ENCODE assay signal across 20 cellular contexts in the genomic region with DNA sequence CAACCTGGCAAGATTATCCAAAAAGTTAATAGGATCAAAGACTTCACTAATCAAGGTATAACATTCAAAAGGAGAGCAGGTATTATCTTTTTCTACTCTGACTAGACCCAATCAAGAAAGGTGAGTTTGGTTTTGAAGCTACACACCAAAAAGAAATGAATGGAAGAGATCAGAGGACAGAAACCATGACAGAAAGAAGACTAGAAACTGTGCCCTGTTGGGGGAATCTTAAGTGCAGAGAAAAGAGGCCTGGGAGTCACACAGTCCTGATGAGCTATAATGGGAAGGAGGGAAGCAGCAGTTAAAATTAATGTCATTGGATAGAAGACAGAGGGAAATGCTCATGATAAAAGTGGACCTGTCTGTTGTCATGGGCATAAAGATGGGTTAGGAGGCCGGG. TPM values are rescaled to one million over a fixed set of nuclear protein-coding genes. Genes with fewer than 3 reads are reported as not detected.
DNase-seq lines count a peak whose midpoint lies in the region; ATAC-seq and TF ChIP-seq lines count a peak whose summit lies in the region.
"Had no signal": no experiment of that assay in that cellular context is flagged by ENCODE, and none has a peak within 500 bp of the region (broad histone marks: within the 10 kb centered on the region; RNA-seq: fewer than 3 reads in every experiment).

No MANE protein-coding gene starts in this region.

- peaks cover 25% of the 10 kb centered on the region for H4K20me1 ChIP-seq in osteoblast (ENCODE audit: insufficient read depth, low read length)

- WGBS in right lobe of liver (ENCODE audit: insufficient coverage, low coverage, low lambda C conversion rate, missing lambda C conversion rate), result 100% methylated on average over 1 of the region's 1 CpG

- TF ChIP-seq CTCF in right lobe of liver (IDR thresholded peaks at IDR 0.05) (no peak), breast epithelium (IDR thresholded peaks at IDR 0.05) (no peak), osteoblast (IDR thresholded peaks at IDR 0.05; ENCODE audit: extremely low read depth, low read depth, low read length) (no peak)

- DNase-seq in activated CD4-positive, alpha-beta T cell treated with anti-CD3 and anti-CD28 coated beads, Interleukin-2, amount 10 ng/mL, durations not matched to agents 24 days and 14 days, result no peak
- no peak for DNase-seq in activated CD4-positive, alpha-beta T cell treated with anti-CD3 and anti-CD28 coated beads, Interleukin-2, amount 50 U/mL, for 48 hours
- no peak for DNase-seq in CD8-positive, alpha-beta memory T cell
- DNase-seq in activated naive CD8-positive, alpha-beta T cell treated with anti-CD3 and anti-CD28 coated beads for 36 hours, result no peak
- DNase-seq in naive B cell, result no peak
- DNase-seq in right lobe of liver, result no peak
- DNase-seq in breast epithelium (ENCODE audit: low spot score in 2 of 2), result no peak
- no peak for DNase-seq in osteoblast (ENCODE audit: insufficient read length, low spot score, missing footprints)
- DNase-seq: activated CD4-positive, alpha-beta T cell treated with anti-CD3 and anti-CD28 coated beads, Interleukin-2, amount 50 U/mL, for 4 hours; brain microvascular endothelial cell; NCI-H2081; stimulated activated CD4-positive, alpha-beta T cell treated with anti-CD3 and anti-CD28 coated beads, Interleukin-15, amount 100 ng/mL, for 24 hours; substantia nigra; T-helper 2 cell; upper lobe of right lung had no signal

- peaks cover 41% of the 10 kb centered on the region for H3K36me3 Mint-ChIP-seq in activated CD4-positive, alpha-beta T cell treated with anti-CD3 and anti-CD28 coated beads, Interleukin-2, amount 10 ng/mL, durations not matched to agents 24 days and 14 days (ENCODE audit: low read depth)
- H3K36me3 Mint-ChIP-seq in CD8-positive, alpha-beta memory T cell, result peaks cover 0 to 69% (median 7%) of the 10 kb centered on the region in 3 donors
- H3K36me3 Mint-ChIP-seq in activated naive CD8-positive, alpha-beta T cell treated with anti-CD3 and anti-CD28 coated beads for 36 hours, result peaks cover 21% of the 10 kb centered on the region
- H3K36me3 Mint-ChIP-seq in naive B cell, result peaks cover 7 to 10% of the 10 kb centered on the region in 2 donors

- POLR2A ChIA-PET in CD8-positive, alpha-beta memory T cell (lab: Charles Lee), result no interaction called here

- no peaks in the 10 kb centered on the region for H3K27me3 ChIP-seq in CD8-positive, alpha-beta memory T cell (ENCODE audit: insufficient read depth, low read length, poor library complexity, severe bottlenecking)
- H3K27me3 ChIP-seq in right lobe of liver (no peaks in the 10 kb centered on the region), breast epithelium (no peaks in the 10 kb centered on the region), osteoblast (ENCODE audit: insufficient read depth, low read length) (no peaks in the 10 kb centered on the region)
- H3K27me3 ChIP-seq: brain microvascular endothelial cell, SJSA1, upper lobe of right lung had no signal

- intact Hi-C loops in activated CD4-positive, alpha-beta T cell treated with anti-CD3 and anti-CD28 coated beads, Interleukin-2, amount 10 ng/mL, durations not matched to agents 24 days and 14 days (cut with micrococcal nuclease), result no loop called here
- intact Hi-C loops in right lobe of liver (cut with DNase I), result no loop called here
- intact Hi-C loops in breast epithelium (cut with DNase I; ENCODE audit: low total_unique reads), result no loop called here

- H3K36me3 ChIP-seq in CD8-positive, alpha-beta memory T cell (ENCODE audit: insufficient read depth, low read length), result peaks cover 20% of the 10 kb centered on the region
- peaks cover 0 to 25% (median 11%) of the 10 kb centered on the region in 4 donors for H3K36me3 ChIP-seq in right lobe of liver
- no peaks in the 10 kb centered on the region for H3K36me3 ChIP-seq in breast epithelium
- peaks cover 20% of the 10 kb centered on the region for H3K36me3 ChIP-seq in osteoblast (ENCODE audit: insufficient read depth, low read length)

- H2AFZ ChIP-seq in osteoblast (ENCODE audit: low read length), result no peak overlapping the region
- H2AFZ ChIP-seq: parathyroid adenoma had no signal

- H3K27me3 Mint-ChIP-seq in activated CD4-positive, alpha-beta T cell treated with anti-CD3 and anti-CD28 coated beads, Interleukin-2, amount 10 ng/mL, durations not matched to agents 24 days and 14 days, result no peaks in the 10 kb centered on the region
- no peaks in the 10 kb centered on the region for H3K27me3 Mint-ChIP-seq in CD8-positive, alpha-beta memory T cell
- no peaks in the 10 kb centered on the region for H3K27me3 Mint-ChIP-seq in activated naive CD8-positive, alpha-beta T cell treated with anti-CD3 and anti-CD28 coated beads for 36 hours
- no peaks in the 10 kb centered on the region for H3K27me3 Mint-ChIP-seq in naive B cell

- no peak overlapping the region for H3K4me2 ChIP-seq in osteoblast (ENCODE audit: insufficient read depth, low read length)

- peaks cover 69% of the 10 kb centered on the region for H3K79me2 ChIP-seq in osteoblast (ENCODE audit: insufficient read depth, low read length)

- H3K9me3 Mint-ChIP-seq in activated CD4-positive, alpha-beta T cell treated with anti-CD3 and anti-CD28 coated beads, Interleukin-2, amount 10 ng/mL, durations not matched to agents 24 days and 14 days, result no peaks in the 10 kb centered on the region
- H3K9me3 Mint-ChIP-seq in CD8-positive, alpha-beta memory T cell, result peaks cover 0 to 2% (median 0%) of the 10 kb centered on the region in 5 donors
- H3K9me3 Mint-ChIP-seq in activated naive CD8-positive, alpha-beta T cell treated with anti-CD3 and anti-CD28 coated beads for 36 hours, result no peaks in the 10 kb centered on the region
- H3K9me3 Mint-ChIP-seq in naive B cell, result no peaks in the 10 kb centered on the region

- peaks cover 8% of the 10 kb centered on the region for H3K4me1 Mint-ChIP-seq in activated CD4-positive, alpha-beta T cell treated with anti-CD3 and anti-CD28 coated beads, Interleukin-2, amount 10 ng/mL, durations not matched to agents 24 days and 14 days
- H3K4me1 Mint-ChIP-seq in CD8-positive, alpha-beta memory T cell, result peaks cover 28 to 48% (median 40%) of the 10 kb centered on the region in 3 donors
- H3K4me1 Mint-ChIP-seq in activated naive CD8-positive, alpha-beta T cell treated with anti-CD3 and anti-CD28 coated beads for 36 hours, result peaks cover 23% of the 10 kb centered on the region
- H3K4me1 Mint-ChIP-seq in naive B cell, result peaks cover 22 to 34% (median 29%) of the 10 kb centered on the region in 3 donors

- H3K9me3 ChIP-seq in CD8-positive, alpha-beta memory T cell (ENCODE audit: low read length), result no peaks in the 10 kb centered on the region
- H3K9me3 ChIP-seq in right lobe of liver (no peaks in the 10 kb centered on the region), breast epithelium (no peaks in the 10 kb centered on the region), osteoblast (ENCODE audit: low read depth, low read length) (no peaks in the 10 kb centered on the region)
- H3K9me3 ChIP-seq: SJSA1, upper lobe of right lung had no signal

- ATAC-seq in naive B cell (ENCODE audit: low read depth in 2 of 2) (no peak), right lobe of liver (no peak)
- ATAC-seq: Panc1, sciatic nerve had no signal

- H3K4me3 ChIP-seq in CD8-positive, alpha-beta memory T cell (ENCODE audit: low read length), result no peak overlapping the region
- H3K4me3 ChIP-seq in right lobe of liver (no peak overlapping the region), breast epithelium (no peak overlapping the region), osteoblast (ENCODE audit: insufficient read depth, low read length) (no peak overlapping the region)
- H3K4me3 ChIP-seq: coronary artery, SJSA1, upper lobe of right lung had no signal

- CTCF ChIA-PET in CD8-positive, alpha-beta memory T cell (lab: Charles Lee), result interaction anchor here (0.6 kb wide), 1 partner anchor 150 kb away, joined by 3 read pairs; no protein-coding TSS in a partner anchor

- TF ChIP-seq POLR2A in right lobe of liver (IDR thresholded peaks at IDR 0.05) (no peak), breast epithelium (IDR thresholded peaks at IDR 0.05) (no peak)

- no peak overlapping the region for H3K27ac ChIP-seq in CD8-positive, alpha-beta memory T cell (ENCODE audit: low read depth, low read length)
- H3K27ac ChIP-seq in right lobe of liver, result no peak overlapping the region
- H3K27ac ChIP-seq in breast epithelium, result no peak overlapping the region
- H3K27ac ChIP-seq in osteoblast (ENCODE audit: low read depth, low read length), result no peak overlapping the region
- H3K27ac ChIP-seq: brain microvascular endothelial cell, coronary artery, parathyroid adenoma, SJSA1, upper lobe of right lung had no signal

- no peak overlapping the region for H3K4me3 Mint-ChIP-seq in activated CD4-positive, alpha-beta T cell treated with anti-CD3 and anti-CD28 coated beads, Interleukin-2, amount 10 ng/mL, durations not matched to agents 24 days and 14 days
- H3K4me3 Mint-ChIP-seq in CD8-positive, alpha-beta memory T cell, result no peak overlapping the region
- H3K4me3 Mint-ChIP-seq in activated naive CD8-positive, alpha-beta T cell treated with anti-CD3 and anti-CD28 coated beads for 36 hours, result no peak overlapping the region
- no peak overlapping the region for H3K4me3 Mint-ChIP-seq in naive B cell

- H3K27ac Mint-ChIP-seq in activated CD4-positive, alpha-beta T cell treated with anti-CD3 and anti-CD28 coated beads, Interleukin-2, amount 10 ng/mL, durations not matched to agents 24 days and 14 days, result peak overlapping the region; percentile 51
- peak overlapping the region in 6 of 8 donors; percentile 18 to 75 (median 40) for H3K27ac Mint-ChIP-seq in CD8-positive, alpha-beta memory T cell
- peak overlapping the region; percentile 57 for H3K27ac Mint-ChIP-seq in activated naive CD8-positive, alpha-beta T cell treated with anti-CD3 and anti-CD28 coated beads for 36 hours
- H3K27ac Mint-ChIP-seq in naive B cell, result peak overlapping the region in 4 of 6 donors; percentile 21 to 61 (median 31)

- no peaks in the 10 kb centered on the region for H3K4me1 ChIP-seq in CD8-positive, alpha-beta memory T cell (ENCODE audit: insufficient read depth, low read length)
- H3K4me1 ChIP-seq in right lobe of liver, result peaks cover 0 to 11% (median 4%) of the 10 kb centered on the region in 4 donors
- no peaks in the 10 kb centered on the region for H3K4me1 ChIP-seq in breast epithelium
- H3K4me1 ChIP-seq in osteoblast (ENCODE audit: insufficient read depth, low read length), result peaks cover 2% of the 10 kb centered on the region
- H3K4me1 ChIP-seq: parathyroid adenoma, SJSA1 had no signal

RNA-seq across cellular contexts. Expression of gene ZZEF1, which starts 17.3 kb away (rescaled TPM):
- 40.8 and 42.8 TPM in 2 replicates for total RNA-seq in activated CD4-positive, alpha-beta T cell treated with anti-CD3 and anti-CD28 coated beads, Interleukin-2, amount 10 ng/mL, durations not matched to agents 24 days and 14 days
- 10 to 100 TPM; 39.6 to 41.2 TPM for total RNA-seq in CD8-positive, alpha-beta memory T cell
- polyA plus RNA-seq in CD8-positive, alpha-beta memory T cell, result 8.2 TPM
- total RNA-seq in activated naive CD8-positive, alpha-beta T cell treated with anti-CD3 and anti-CD28 coated beads for 36 hours, result 10 to 100 TPM; 23.7 to 27.0 TPM
- polyA plus RNA-seq in naive B cell (ENCODE audit: low read depth in 6 of 6), result 10 to 100 TPM in 1 of 6 donors, 1 to 10 TPM in 5; 4.2 to 10.6 (median 7.3) TPM
- total RNA-seq in right lobe of liver (10 to 100 TPM; 17.1 to 24.9 (median 21.0) TPM), breast epithelium (10 to 100 TPM; 67.2 to 70.8 (median 68.8) TPM), osteoblast (46.9 and 52.8 TPM in 2 replicates)

RNA-seq across cellular contexts. Expression of gene CYB5D2, which starts 17.4 kb away (rescaled TPM):
- total RNA-seq in activated CD4-positive, alpha-beta T cell treated with anti-CD3 and anti-CD28 coated beads, Interleukin-2, amount 10 ng/mL, durations not matched to agents 24 days and 14 days, result 7.1 and 7.7 TPM in 2 replicates
- total RNA-seq in CD8-positive, alpha-beta memory T cell, result 10 to 100 TPM; 12.6 to 14.2 TPM
- 12.9 TPM for polyA plus RNA-seq in CD8-positive, alpha-beta memory T cell
- 10 to 100 TPM; 11.0 to 11.6 TPM for total RNA-seq in activated naive CD8-positive, alpha-beta T cell treated with anti-CD3 and anti-CD28 coated beads for 36 hours
- 10 to 100 TPM in 5 of 6 donors, 1 to 10 TPM in 1; 7.8 to 27.8 (median 16.7) TPM for polyA plus RNA-seq in naive B cell (ENCODE audit: low read depth in 6 of 6)
- total RNA-seq in right lobe of liver, result 10 to 100 TPM; 10.4 to 22.8 (median 14.8) TPM
- total RNA-seq in breast epithelium, result 10 to 100 TPM; 28.4 to 74.1 (median 34.7) TPM
- total RNA-seq in osteoblast, result 38.3 and 46.3 TPM in 2 replicates
